11 cellular contexts compared by ENCODE assay signal in genomic region chr7:830069-830468, GRCh38. TPM values are rescaled to one million over a fixed set of nuclear protein-coding genes. Genes with fewer than 3 reads are reported as not detected.
DNase-seq lines count a peak whose midpoint lies in the region; ATAC-seq, FAIRE-seq and TF ChIP-seq lines count a peak whose summit lies in the region.
"Had no signal": no experiment of that assay in that cellular context is flagged by ENCODE, and none has a peak within 500 bp of the region (broad histone marks: within the 10 kb centered on the region; RNA-seq: fewer than 3 reads in every experiment).

No MANE protein-coding gene starts in this region.

- no peak overlapping the region for H3T11ph ChIP-seq in H9 (ENCODE audit: low read length)

- H3K4ac ChIP-seq in H9 (ENCODE audit: low read depth, low read length): no peak overlapping the region

- H3K4me2 ChIP-seq in H9 (ENCODE audit: insufficient read depth, insufficient read length, low read length): no peak overlapping the region

- H2BK15ac ChIP-seq in H9 (ENCODE audit: low read depth, low read length): no peak overlapping the region

- no peak for TF ChIP-seq CTCF in H9 (conservative IDR thresholded peaks at IDR 0.05)

- H3K36me3 ChIP-seq in small intestine (ENCODE audit: control insufficient read depth in 2 of 2, insufficient read depth in 2 of 2, low read length in 2 of 2): peaks cover 0 to 2% of the 10 kb centered on the region in 2 donors

- no CpG with 5 or more reads among the region's 12 CpGs for WGBS in H9 (ENCODE audit: extremely low coverage, insufficient read length, low lambda C conversion rate)
- 37 to 80% (median 50%) methylated on average over 12 of the region's 12 CpGs for WGBS in small intestine, 3 donors

- H2BK12ac ChIP-seq in H9 (ENCODE audit: insufficient read length, low read depth, low read length): no peak overlapping the region

- no peak overlapping the region for H3K4me3 Mint-ChIP-seq in H9
- no peak overlapping the region for H3K4me3 Mint-ChIP-seq in activated CD4-positive, alpha-beta memory T cell treated with anti-CD3 and anti-CD28 coated beads for 36 hours
- H3K4me3 Mint-ChIP-seq: activated CD8-positive, alpha-beta T cell treated with anti-CD3 and anti-CD28 coated beads, Interleukin-2, amount 10 ng/mL, durations not matched to agents 7 days and 5 days had no signal

- no peaks in the 10 kb centered on the region for H3K9me3 Mint-ChIP-seq in H9
- no peaks in the 10 kb centered on the region for H3K9me3 Mint-ChIP-seq in activated CD4-positive, alpha-beta memory T cell treated with anti-CD3 and anti-CD28 coated beads for 36 hours
- H3K9me3 Mint-ChIP-seq: IgD-negative memory B cell had no signal

- H3K4me3 ChIP-seq in small intestine (ENCODE audit: low read depth in 1 of 2, low read length in 2 of 2): no peak overlapping the region

- no peak for FAIRE-seq in small intestine (lab: Jason Lieb, UNC)

- H3K79me1 ChIP-seq in H9 (ENCODE audit: insufficient read depth, low read depth, low read length, poor library complexity, severe bottlenecking): peaks cover 14% of the 10 kb centered on the region

- H2BK5ac ChIP-seq in H9 (ENCODE audit: insufficient read length, low read length): no peak overlapping the region

- no peak overlapping the region for H3K23ac ChIP-seq in H9 (ENCODE audit: insufficient read length, low read depth, low read length)

- CTCF ChIA-PET in activated CD4-positive, alpha-beta memory T cell treated with anti-CD3 and anti-CD28 coated beads for 36 hours (lab: Charles Lee): no interaction called here

- no peak overlapping the region for H3K9ac ChIP-seq in H9 (ENCODE audit: extremely low read depth, insufficient read length, low read length)

- no peak overlapping the region for H4K8ac ChIP-seq in H9 (replicated peaks; ENCODE audit: insufficient read length, low read depth, low read length)

- H3K27me3 Mint-ChIP-seq in H9 (ENCODE audit: low read depth): no peaks in the 10 kb centered on the region
- H3K27me3 Mint-ChIP-seq in activated CD4-positive, alpha-beta memory T cell treated with anti-CD3 and anti-CD28 coated beads for 36 hours: no peaks in the 10 kb centered on the region
- H3K27me3 Mint-ChIP-seq: IgD-negative memory B cell had no signal

- H4K91ac ChIP-seq in H9 (ENCODE audit: insufficient read length, low read depth, low read length): no peak overlapping the region

- H3K4me1 Mint-ChIP-seq in H9: peaks cover 49 to 50% of the 10 kb centered on the region in 2 experiments
- peaks cover 40% of the 10 kb centered on the region for H3K4me1 Mint-ChIP-seq in activated CD4-positive, alpha-beta memory T cell treated with anti-CD3 and anti-CD28 coated beads for 36 hours (ENCODE audit: low read depth)

- H3K27me3 ChIP-seq in H9 (ENCODE audit: insufficient read depth, low read length) (no peaks in the 10 kb centered on the region), small intestine (ENCODE audit: control insufficient read depth in 2 of 2, insufficient read depth in 2 of 2, low read length in 2 of 2) (no peaks in the 10 kb centered on the region)

- no peak overlapping the region for H2BK120ac ChIP-seq in H9 (ENCODE audit: low read depth, low read length, poor library complexity, severe bottlenecking)

- POLR2A ChIA-PET in activated CD4-positive, alpha-beta memory T cell treated with anti-CD3 and anti-CD28 coated beads for 36 hours (lab: Charles Lee): interaction anchor here (0.6 kb wide), 1 partner anchor 346 kb away, joined by 3 read pairs; no protein-coding TSS in a partner anchor

- H2BK20ac ChIP-seq in H9 (ENCODE audit: low read depth, low read length, poor library complexity, severe bottlenecking): no peak overlapping the region

- H3K27ac ChIP-seq in H9 (ENCODE audit: insufficient read length, low read depth, low read length) (no peak overlapping the region), small intestine (ENCODE audit: low read depth in 1 of 2, low read length in 1 of 2) (peak overlapping the region in 1 of 2 donors; percentile 48)

- H4K20me1 ChIP-seq in H9 (ENCODE audit: control insufficient read depth, insufficient read depth, insufficient read length): no peaks in the 10 kb centered on the region

- no peak overlapping the region for H3K56ac ChIP-seq in H9 (ENCODE audit: insufficient read length, low read depth, low read length)

- H3K27ac Mint-ChIP-seq in H9: peak overlapping the region in 2 of 3 experiments; percentile 76 to 88; a peak in 3 of 7 replicates
- peak overlapping the region; percentile 24 for H3K27ac Mint-ChIP-seq in activated CD4-positive, alpha-beta memory T cell treated with anti-CD3 and anti-CD28 coated beads for 36 hours
- H3K27ac Mint-ChIP-seq: activated CD8-positive, alpha-beta T cell treated with anti-CD3 and anti-CD28 coated beads, Interleukin-2, amount 10 ng/mL, durations not matched to agents 7 days and 5 days had no signal

- no peak for DNase-seq in H9
- DNase-seq in activated CD4-positive, alpha-beta memory T cell treated with anti-CD3 and anti-CD28 coated beads for 36 hours: no peak
- no peak for DNase-seq in left ventricle myocardium superior
- peak; percentile 17 for DNase-seq in small intestine
- no peak for DNase-seq in globus pallidus (ENCODE audit: low spot score)
- no peak for DNase-seq in activated gamma-delta T cell treated with Interleukin-2 at 50 U/mL for 16 hours
- DNase-seq: activated CD8-positive, alpha-beta T cell treated with anti-CD3 and anti-CD28 coated beads, Interleukin-2, amount 10 ng/mL, durations not matched to agents 7 days and 5 days; amygdala; kidney glomerular epithelial cell had no signal

- ATAC-seq in left ventricle myocardium superior (peak; percentile 16), GM21576 (IDR thresholded peaks at IDR 0.05; ENCODE audit: unreplicated experiment) (no peak)
- ATAC-seq: activated CD8-positive, alpha-beta T cell treated with anti-CD3 and anti-CD28 coated beads, Interleukin-2, amount 10 ng/mL, durations not matched to agents 7 days and 5 days had no signal

- H3K23me2 ChIP-seq in H9 (ENCODE audit: insufficient read length, low read depth, low read length, poor library complexity, severe bottlenecking): peaks cover 3% of the 10 kb centered on the region

- H3K36me3 Mint-ChIP-seq in H9 (ENCODE audit: insufficient read depth in 1 of 3, low read depth in 3 of 3): peaks cover 13 to 31% (median 18%) of the 10 kb centered on the region in 3 experiments
- peaks cover 11% of the 10 kb centered on the region for H3K36me3 Mint-ChIP-seq in activated CD4-positive, alpha-beta memory T cell treated with anti-CD3 and anti-CD28 coated beads for 36 hours

- intact Hi-C loops in activated CD4-positive, alpha-beta memory T cell treated with anti-CD3 and anti-CD28 coated beads for 36 hours (cut with micrococcal nuclease): loop anchor here (5.0 kb wide), 4 partner anchors 43 to 228 kb away; no protein-coding TSS in a partner anchor
- intact Hi-C loops in left ventricle myocardium superior (cut with micrococcal nuclease): no loop called here

- H3K9me3 ChIP-seq in H9 (ENCODE audit: control insufficient read depth, low read depth, low read length) (no peaks in the 10 kb centered on the region), small intestine (ENCODE audit: control insufficient read depth, low read depth) (no peaks in the 10 kb centered on the region)

- no peak overlapping the region for H2AFZ ChIP-seq in H9 (ENCODE audit: low read length)

- no peak overlapping the region for H3K18ac ChIP-seq in H9 (ENCODE audit: insufficient read length, low read depth, low read length)

- H3K79me2 ChIP-seq in H9 (ENCODE audit: insufficient read depth, low read length): peaks cover 50% of the 10 kb centered on the region; the same call in 1 of the 2 replicates

- H4K5ac ChIP-seq in H9 (ENCODE audit: insufficient read length, low read depth, low read length): no peak overlapping the region

- H3K4me1 ChIP-seq in H9 (ENCODE audit: insufficient read depth, low read length): peaks cover 12% of the 10 kb centered on the region
- H3K4me1 ChIP-seq in small intestine (ENCODE audit: control insufficient read depth in 2 of 2, insufficient read depth in 1 of 2, low read depth in 1 of 2, low read length in 1 of 2): peaks cover 0 to 8% of the 10 kb centered on the region in 2 donors

- H2AK5ac ChIP-seq in H9 (ENCODE audit: insufficient read length, low read length): no peak overlapping the region

- H3K14ac ChIP-seq in H9 (ENCODE audit: insufficient read depth, low read length): no peak overlapping the region; the same call in 1 of the 2 replicates

RNA-seq across cellular contexts. Expression of gene SUN1, which starts 2.2 kb away (rescaled TPM):
- total RNA-seq in H9 (2021): 105 and 118 TPM in 2 replicates
- 10 to 100 TPM; 69.5 to 69.9 TPM for total RNA-seq in activated CD4-positive, alpha-beta memory T cell treated with anti-CD3 and anti-CD28 coated beads for 36 hours
- total RNA-seq in left ventricle myocardium superior: 186 TPM
- 10 to 100 TPM; 41.6 to 63.7 (median 58.6) TPM for polyA plus RNA-seq in small intestine

RNA-seq across cellular contexts. Expression of gene GET4, which starts 46.3 kb away (rescaled TPM):
- total RNA-seq in H9 (2021) (70.2 and 75.1 TPM in 2 replicates), left ventricle myocardium superior (20.6 TPM)
- total RNA-seq in activated CD4-positive, alpha-beta memory T cell treated with anti-CD3 and anti-CD28 coated beads for 36 hours: 10 to 100 TPM; 22.3 to 27.1 TPM
- polyA plus RNA-seq in small intestine: 10 to 100 TPM; 38.9 to 87.2 (median 71.9) TPM
